In the genomic region with DNA sequence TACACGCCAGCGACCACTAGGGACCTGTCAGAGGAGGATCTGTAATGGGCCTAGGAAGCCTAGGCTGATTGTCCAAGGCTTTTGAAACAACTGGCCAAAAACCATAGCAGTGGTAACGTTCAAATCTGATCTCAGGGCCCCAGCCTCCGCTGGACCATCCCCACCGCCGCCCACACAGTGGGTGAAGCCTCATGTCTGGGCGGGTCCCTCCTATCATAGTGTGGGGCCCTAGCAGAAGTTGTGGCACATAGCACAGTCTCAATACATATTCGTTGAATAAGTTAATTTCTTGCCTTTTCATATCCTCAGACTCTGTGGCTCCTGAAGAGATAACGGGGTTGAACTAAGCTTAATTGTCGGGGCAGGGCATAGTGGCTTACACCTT, we compare ENCODE assay signal across 8 cellular contexts. TPM values are rescaled to one million over a fixed set of nuclear protein-coding genes. Genes with fewer than 3 reads are reported as not detected.
DNase-seq lines count a peak whose midpoint lies in the region; ATAC-seq and TF ChIP-seq lines count a peak whose summit lies in the region.

No MANE protein-coding gene starts in this region.

- no peak for DNase-seq in activated CD4-positive, CD25-positive, alpha-beta regulatory T cell (lab: John Stamatoyannopoulos, UW)
- DNase-seq in RWPE1 (ENCODE audit: low spot score) (no peak), epithelial cell of proximal tubule (ENCODE audit: low read depth) (no peak), osteocyte (ENCODE audit: extremely low spot score, unreplicated experiment) (no peak), iPS-NIHi7 (ENCODE audit: extremely low spot score) (no peak), NCI-H1048 (lab: John Stamatoyannopoulos, UW) (no peak)

- CTCF ChIA-PET in RWPE1 (lab: Yijun Ruan, JAX): interaction anchor here (0.6 to 1.1 kb wide), 2 partner anchors 11 to 122 kb away, joined by 3 to 4 read pairs; a partner anchor contains a TSS

- POLR2A ChIA-PET in RWPE1 (lab: Yijun Ruan, JAX; ENCODE audit: low non-redundant PET): interaction anchor here (0.7 kb wide), 1 partner anchor 16 kb away, joined by 6 read pairs; no protein-coding TSS in a partner anchor

- H3K4me3 Mint-ChIP-seq in osteocyte (ENCODE audit: unreplicated experiment): peak overlapping the region; percentile 93

- peaks cover 21% of the 10 kb centered on the region for H3K4me1 Mint-ChIP-seq in osteocyte (ENCODE audit: unreplicated experiment)

- TF ChIP-seq CTCF in RWPE1 (conservative IDR thresholded peaks at IDR 0.05; ENCODE audit: low read depth) (peak; percentile 67), epithelial cell of proximal tubule (conservative IDR thresholded peaks at IDR 0.05; ENCODE audit: low read depth, low read length) (peak; percentile 58), osteocyte (IDR thresholded peaks at IDR 0.05) (peak; percentile 70)

- peak; percentile 7 to 17 for ATAC-seq in activated CD4-positive, CD25-positive, alpha-beta regulatory T cell treated with anti-CD3 and anti-CD28 coated beads, Interleukin-2, amount 50 U/mL, for 24 hours
- no peak for ATAC-seq in HG03460 (IDR thresholded peaks at IDR 0.05; ENCODE audit: unreplicated experiment)

- peak overlapping the region; percentile 84 for H3K27ac Mint-ChIP-seq in osteocyte (ENCODE audit: unreplicated experiment)

- peaks cover 5% of the 10 kb centered on the region for H3K27me3 Mint-ChIP-seq in osteocyte (ENCODE audit: unreplicated experiment)

- peak overlapping the region; percentile 94 for H3K4me3 ChIP-seq in epithelial cell of proximal tubule (ENCODE audit: low read depth, low read length)

- no peaks in the 10 kb centered on the region for H3K9me3 Mint-ChIP-seq in osteocyte (ENCODE audit: unreplicated experiment)

- peaks cover 3% of the 10 kb centered on the region for H3K36me3 Mint-ChIP-seq in osteocyte (ENCODE audit: unreplicated experiment)

- H3K27ac ChIP-seq in RWPE1: peak overlapping the region; percentile 76

RNA-seq across cellular contexts. Expression of a gene that starts 0.8 kb away (rescaled TPM):
- total RNA-seq in epithelial cell of proximal tubule (30.8 and 33.1 TPM in 2 replicates), osteocyte (57.3 and 59.0 TPM in 2 replicates)

RNA-seq across cellular contexts. Expression of a gene that starts 5.6 kb away (rescaled TPM):
- total RNA-seq in epithelial cell of proximal tubule: not detected in 2 replicates
- total RNA-seq in osteocyte: 3.7 and 3.8 TPM in 2 replicates

RNA-seq across cellular contexts. Expression of a gene that starts 11.1 kb away (rescaled TPM):
- total RNA-seq in epithelial cell of proximal tubule: 55.4 and 60.9 TPM in 2 replicates
- total RNA-seq in osteocyte: 33.2 and 35.9 TPM in 2 replicates

RNA-seq across cellular contexts. Expression of a gene that starts 24.1 kb away (rescaled TPM):
- total RNA-seq in epithelial cell of proximal tubule (2.7 and 4.1 TPM in 2 replicates), osteocyte (3.3 and 3.7 TPM in 2 replicates)
